14 cellular contexts compared by ENCODE assay signal in genomic region chr15:76274821-76275220, GRCh38. TPM values are rescaled to one million over a fixed set of nuclear protein-coding genes. Genes with fewer than 3 reads are reported as not detected.
DNase-seq lines count a peak whose midpoint lies in the region; ATAC-seq and TF ChIP-seq lines count a peak whose summit lies in the region.
"Had no signal": no experiment of that assay in that cellular context is flagged by ENCODE, and none has a peak within 500 bp of the region (broad histone marks: within the 10 kb centered on the region; RNA-seq: fewer than 3 reads in every experiment).

No MANE protein-coding gene starts in this region.

- no peaks in the 10 kb centered on the region; the same call in 1 of the 2 replicates for H3K4me1 ChIP-seq in GM23338 (ENCODE audit: insufficient read depth)
- no peaks in the 10 kb centered on the region for H3K4me1 ChIP-seq in NT2/D1 (ENCODE audit: insufficient read depth, insufficient read length)
- H3K4me1 ChIP-seq: A549, BE2C had no signal

- H3K36me3 ChIP-seq in GM23338 (ENCODE audit: insufficient read depth) (peaks cover 4% of the 10 kb centered on the region; the same call in 1 of the 2 replicates), NT2/D1 (ENCODE audit: insufficient read depth, insufficient read length, low read length) (peaks cover 68% of the 10 kb centered on the region)

- no peaks in the 10 kb centered on the region for H3K27me3 ChIP-seq in GM23338 (ENCODE audit: insufficient read depth)
- no peaks in the 10 kb centered on the region for H3K27me3 ChIP-seq in NT2/D1 (ENCODE audit: insufficient read depth, insufficient read length)
- H3K27me3 ChIP-seq: BE2C had no signal

- H3K79me2 ChIP-seq in GM23338 (replicated peaks; ENCODE audit: insufficient read depth), result no peaks in the 10 kb centered on the region

- H3K27ac Mint-ChIP-seq in GM23338 (no peak overlapping the region), WTC11 (no peak overlapping the region), osteocyte (ENCODE audit: unreplicated experiment) (peak overlapping the region; percentile 2), immature natural killer cell (peak overlapping the region in 2 of 6 donors; percentile 3 to 21)
- H3K27ac Mint-ChIP-seq in activated T-cell treated with anti-CD3 and anti-CD28 coated beads, Interleukin-2, amount 50 U/mL, for 24 hours, result no peak overlapping the region

- no peaks in the 10 kb centered on the region for H3K27me3 Mint-ChIP-seq in GM23338 (ENCODE audit: insufficient read depth, low read depth, poor library complexity)
- H3K27me3 Mint-ChIP-seq in WTC11 (ENCODE audit: low read depth), result no peaks in the 10 kb centered on the region
- H3K27me3 Mint-ChIP-seq in osteocyte (ENCODE audit: unreplicated experiment), result no peaks in the 10 kb centered on the region
- H3K27me3 Mint-ChIP-seq in activated T-cell treated with anti-CD3 and anti-CD28 coated beads, Interleukin-2, amount 50 U/mL, for 24 hours, result no peaks in the 10 kb centered on the region
- no peaks in the 10 kb centered on the region for H3K27me3 Mint-ChIP-seq in immature natural killer cell (ENCODE audit: low read depth in 3 of 3)
- H3K27me3 Mint-ChIP-seq: CD8-positive, alpha-beta memory T cell had no signal

- no peak overlapping the region for H3K9ac ChIP-seq in NT2/D1 (ENCODE audit: insufficient read length, low read depth)

- no peaks in the 10 kb centered on the region for H3K9me2 ChIP-seq in GM23338 (ENCODE audit: insufficient read depth)

- no peaks in the 10 kb centered on the region; the same call in 1 of the 2 replicates for H4K20me1 ChIP-seq in GM23338 (replicated peaks; ENCODE audit: insufficient read depth)

- ATAC-seq in GM23338 (peak; percentile 57), WTC11 (peak; percentile 43; the same call in 1 of the 2 replicates), HG03039 (IDR thresholded peaks at IDR 0.05; ENCODE audit: unreplicated experiment) (no peak)
- ATAC-seq: A549 had no signal

- H3K4me1 Mint-ChIP-seq in GM23338 (no peaks in the 10 kb centered on the region), WTC11 (no peaks in the 10 kb centered on the region; the same call in 1 of the 2 replicates), osteocyte (ENCODE audit: unreplicated experiment) (peaks cover 13% of the 10 kb centered on the region), immature natural killer cell (peaks cover 2% of the 10 kb centered on the region in 2 donors)
- H3K4me1 Mint-ChIP-seq in activated T-cell treated with anti-CD3 and anti-CD28 coated beads, Interleukin-2, amount 50 U/mL, for 24 hours (ENCODE audit: low read depth), result no peaks in the 10 kb centered on the region
- H3K4me1 Mint-ChIP-seq: CD8-positive, alpha-beta memory T cell had no signal

- no peak overlapping the region for H3K27ac ChIP-seq in GM23338 (ENCODE audit: low read depth)
- H3K27ac ChIP-seq: A549, C4-2B had no signal

- no peaks in the 10 kb centered on the region for H3F3A ChIP-seq in GM23338 (replicated peaks; ENCODE audit: low read depth)

- DNase-seq in GM23338 (ENCODE audit: low spot score), result no peak
- DNase-seq in NT2/D1 (ENCODE audit: low read depth, low spot score), result peak; percentile 8
- DNase-seq in WTC11 (ENCODE audit: low spot score), result no peak
- DNase-seq in osteocyte (ENCODE audit: extremely low spot score, unreplicated experiment), result no peak
- DNase-seq in activated T-cell treated with anti-CD3 and anti-CD28 coated beads, Interleukin-2, amount 50 U/mL, for 24 hours, result no peak
- DNase-seq in immature natural killer cell, result no peak
- DNase-seq: BE2C; Caco-2; CD8-positive, alpha-beta memory T cell; DND-41; GF-D8 had no signal

- TF ChIP-seq CTCF in GM23338 (conservative IDR thresholded peaks at IDR 0.05; ENCODE audit: low read depth in 2 of 2) (no peak), WTC11 (IDR thresholded peaks at IDR 0.05) (no peak), osteocyte (IDR thresholded peaks at IDR 0.05) (no peak)

- H3K4me3 Mint-ChIP-seq in GM23338 (no peak overlapping the region), WTC11 (no peak overlapping the region), osteocyte (ENCODE audit: unreplicated experiment) (no peak overlapping the region), immature natural killer cell (no peak overlapping the region)
- no peak overlapping the region for H3K4me3 Mint-ChIP-seq in activated T-cell treated with anti-CD3 and anti-CD28 coated beads, Interleukin-2, amount 50 U/mL, for 24 hours
- H3K4me3 Mint-ChIP-seq: CD8-positive, alpha-beta memory T cell had no signal

- peaks cover 6% of the 10 kb centered on the region for H3K9me3 ChIP-seq in NT2/D1 (ENCODE audit: insufficient read depth, low read length)
- H3K9me3 ChIP-seq: A549, BE2C, Caco-2 had no signal

- H3K4me2 ChIP-seq in GM23338, result no peak overlapping the region
- H3K4me2 ChIP-seq: A549 had no signal

- H3K4me3 ChIP-seq in GM23338, result no peak overlapping the region
- H3K4me3 ChIP-seq in NT2/D1 (ENCODE audit: insufficient read length, low read depth), result no peak overlapping the region
- H3K4me3 ChIP-seq: A549 had no signal

- H3K36me3 Mint-ChIP-seq in GM23338 (ENCODE audit: low read depth), result peaks cover 12% of the 10 kb centered on the region
- peaks cover 18% of the 10 kb centered on the region for H3K36me3 Mint-ChIP-seq in WTC11
- peaks cover 54% of the 10 kb centered on the region for H3K36me3 Mint-ChIP-seq in osteocyte (ENCODE audit: unreplicated experiment)
- H3K36me3 Mint-ChIP-seq in activated T-cell treated with anti-CD3 and anti-CD28 coated beads, Interleukin-2, amount 50 U/mL, for 24 hours (ENCODE audit: low read depth), result peaks cover 91% of the 10 kb centered on the region
- H3K36me3 Mint-ChIP-seq in immature natural killer cell, result peaks cover 25 to 36% (median 32%) of the 10 kb centered on the region in 3 donors

- POLR2A ChIA-PET in WTC11 (lab: Charles Lee), result no interaction called here

- no peak overlapping the region for H2AFZ ChIP-seq in GM23338

- H3K9me3 Mint-ChIP-seq in GM23338 (no peaks in the 10 kb centered on the region), WTC11 (peaks cover 4% of the 10 kb centered on the region), osteocyte (ENCODE audit: unreplicated experiment) (peaks cover 4% of the 10 kb centered on the region), immature natural killer cell (no peaks in the 10 kb centered on the region)
- no peaks in the 10 kb centered on the region for H3K9me3 Mint-ChIP-seq in activated T-cell treated with anti-CD3 and anti-CD28 coated beads, Interleukin-2, amount 50 U/mL, for 24 hours
- H3K9me3 Mint-ChIP-seq: CD8-positive, alpha-beta memory T cell had no signal

- CTCF ChIA-PET in WTC11 (lab: Charles Lee), result no interaction called here

TF ChIP-seq in GM23338, 12 proteins besides CTCF, POLR2A, EP300 and RAD21 (continues in another document):
- TF ChIP-seq STAT1 (IDR thresholded peaks at IDR 0.05; ENCODE audit: unreplicated experiment) (no peak), EZH2 (IDR thresholded peaks at IDR 0.05; ENCODE audit: low read depth, unreplicated experiment) (no peak), NANOG (IDR thresholded peaks at IDR 0.05; ENCODE audit: borderline replicate concordance) (no peak)

TF ChIP-seq in WTC11, 78 proteins besides CTCF, POLR2A, EP300 and RAD21 (continues in another document):
- TF ChIP-seq IRF1 (CRISPR knock-in tag; IDR thresholded peaks at IDR 0.05), result no peak
- TF ChIP-seq TP53 (CRISPR knock-in tag; IDR thresholded peaks at IDR 0.05), result no peak
- no peak for TF ChIP-seq GRHL2 (CRISPR knock-in tag; IDR thresholded peaks at IDR 0.05; ENCODE audit: insufficient replicate concordance, severe bottlenecking)
- TF ChIP-seq FOXP1 (CRISPR knock-in tag; IDR thresholded peaks at IDR 0.05; ENCODE audit: borderline replicate concordance), result no peak
- no peak for TF ChIP-seq KAT7 (CRISPR knock-in tag; IDR thresholded peaks at IDR 0.05; ENCODE audit: borderline replicate concordance)
- TF ChIP-seq ZNF416 (CRISPR knock-in tag; IDR thresholded peaks at IDR 0.05), result no peak
- no peak for TF ChIP-seq ESRRA (CRISPR knock-in tag; IDR thresholded peaks at IDR 0.05; ENCODE audit: borderline replicate concordance)
- no peak for TF ChIP-seq SP1 (CRISPR knock-in tag; conservative IDR thresholded peaks at IDR 0.05)
- no peak for TF ChIP-seq ATF3 (CRISPR knock-in tag; conservative IDR thresholded peaks at IDR 0.05)

RNA-seq across cellular contexts. Expression of gene ETFA, which starts 36.4 kb away (rescaled TPM):
- 52.9 and 62.3 TPM in 2 replicates for total RNA-seq in GM23338 (2014; rRNA removed; shearing (Covaris generic))
- polyA plus RNA-seq in GM23338 (2016; fragmentation: Nextera tagmentation; extraction: Ambion mirVana), result 61.7 and 69.1 TPM in 2 replicates
- total RNA-seq in WTC11 (2021), result 84.4 to 97.7 TPM (median 85.4 TPM) in 3 replicates
- total RNA-seq in osteocyte, result 98.2 and 102 TPM in 2 replicates
- 100 to 1,000 TPM; 146 to 157 (median 157) TPM for polyA plus RNA-seq in immature natural killer cell
